Comparison of ENCODE assay signal across 1 cellular context in the genomic region with DNA sequence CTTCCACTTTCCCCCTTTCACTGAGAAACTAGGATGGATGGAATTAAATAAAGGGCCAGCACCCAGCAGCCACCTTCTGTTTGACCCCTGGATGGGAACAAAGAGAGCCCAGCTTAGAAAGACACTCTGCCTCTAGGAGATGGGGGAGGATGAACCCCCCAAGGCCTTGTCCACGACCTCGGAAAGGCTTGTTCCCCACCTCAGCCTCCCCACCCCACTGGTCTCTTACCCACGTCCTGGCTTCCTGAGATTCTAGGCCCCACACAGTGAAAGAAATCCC.
TF ChIP-seq lines count a peak whose summit lies in the region.

No MANE protein-coding gene starts in this region.

TF ChIP-seq in IMR-90, 13 proteins besides CTCF, POLR2A, EP300 and RAD21:
- TF ChIP-seq CHD1 (IDR thresholded peaks at IDR 0.05; ENCODE audit: low read depth, low read length): no peak
